ENCODE assay signal across 12 cellular contexts in the genomic region with DNA sequence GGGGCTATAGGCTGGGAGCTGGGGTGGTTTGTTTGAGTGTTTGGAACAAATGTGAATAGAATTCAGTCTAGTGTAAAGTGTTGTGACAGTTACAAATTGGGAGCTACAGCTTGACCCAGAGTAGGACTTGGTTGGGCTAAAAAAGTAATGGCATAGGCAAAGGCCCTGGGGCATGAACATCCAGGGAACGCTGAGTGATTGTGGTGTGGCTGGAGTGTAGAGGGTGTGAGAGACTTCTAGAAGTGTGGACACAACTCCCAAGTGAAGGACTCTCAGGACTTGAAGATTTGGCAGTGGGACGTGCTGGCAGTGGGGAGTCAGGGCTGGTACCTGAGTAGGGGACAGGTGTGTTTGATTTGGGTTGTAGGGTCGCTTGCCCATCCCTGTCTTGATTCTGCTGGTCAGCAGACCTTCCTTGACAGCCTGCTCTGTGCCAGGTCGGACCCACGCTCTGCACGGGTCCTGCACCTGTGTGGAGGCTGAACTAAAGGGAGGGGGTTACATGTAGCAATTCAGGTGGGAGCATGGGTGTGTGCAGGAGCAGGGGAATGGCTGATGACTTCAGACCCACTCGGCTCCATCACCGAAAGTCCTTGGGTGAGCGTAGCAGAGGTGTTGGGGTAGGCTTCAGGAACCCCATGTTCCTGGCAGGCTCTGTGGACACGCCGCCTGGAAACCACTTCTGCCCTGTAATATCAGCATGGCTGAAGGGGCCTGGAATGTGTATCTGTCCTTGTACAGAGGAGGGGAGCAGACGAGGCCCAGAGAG. TPM values are rescaled to one million over a fixed set of nuclear protein-coding genes. Genes with fewer than 3 reads are reported as not detected.
DNase-seq lines count a peak whose midpoint lies in the region; ATAC-seq and TF ChIP-seq lines count a peak whose summit lies in the region.
"Had no signal": no experiment of that assay in that cellular context is flagged by ENCODE, and none has a peak within 500 bp of the region (broad histone marks: within the 10 kb centered on the region; RNA-seq: fewer than 3 reads in every experiment).

No MANE protein-coding gene starts in this region.

- ATAC-seq in Right ventricle myocardium inferior (peak; percentile 87), heart left ventricle (peak; percentile 76 to 87 (median 80)), HG03571 (IDR thresholded peaks at IDR 0.05; ENCODE audit: unreplicated experiment) (no peak)

- DNase-seq in Right ventricle myocardium inferior (ENCODE audit: missing footprints) (no peak), cardiac septum (ENCODE audit: low spot score) (no peak), heart left ventricle (peak in 3 of 5 donors; percentile 50 to 85 (median 84)), ovary (peak in 4 of 5 donors; percentile 56 to 73 (median 66)), dedifferentiated amniotic fluid mesenchymal stem cell (ENCODE audit: extremely low spot score) (no peak), NCI-H1694 (lab: John Stamatoyannopoulos, UW) (no peak), cerebellar cortex (ENCODE audit: low spot score) (no peak)
- DNase-seq: DMS79, immature natural killer cell, NCI-H187 treated with DMSO at 0.1 percent for 48 hours, T1000 had no signal

- no peaks in the 10 kb centered on the region for H3K9me3 ChIP-seq in heart left ventricle
- H3K9me3 ChIP-seq in ovary = no peaks in the 10 kb centered on the region

- H3K4me3 ChIP-seq in heart left ventricle (no peak overlapping the region), ovary (no peak overlapping the region)

- no peaks in the 10 kb centered on the region for H3K27me3 ChIP-seq in heart left ventricle
- H3K27me3 ChIP-seq in ovary = no peaks in the 10 kb centered on the region

- TF ChIP-seq CTCF in heart left ventricle (IDR thresholded peaks at IDR 0.05) = no peak
- TF ChIP-seq CTCF in ovary (IDR thresholded peaks at IDR 0.05) = no peak

- TF ChIP-seq POLR2A in heart left ventricle (IDR thresholded peaks at IDR 0.05) (peak in 1 of 2 donors; percentile 25), ovary (IDR thresholded peaks at IDR 0.05) (no peak)

- TF ChIP-seq EP300 in ovary (IDR thresholded peaks at IDR 0.05) = no peak

- H3K36me3 ChIP-seq in heart left ventricle = peaks cover 0 to 20% (median 12%) of the 10 kb centered on the region in 9 donors
- H3K36me3 ChIP-seq in ovary = no peaks in the 10 kb centered on the region

- peak overlapping the region; percentile 22 to 96 (median 86) for H3K27ac ChIP-seq in heart left ventricle
- peak overlapping the region; percentile 46 to 76 for H3K27ac ChIP-seq in ovary

- intact Hi-C loops in Right ventricle myocardium inferior (cut with DNase I) = loop anchor here (2.0 to 5.0 kb wide), 3 partner anchors 33 to 41 kb away; no protein-coding TSS in a partner anchor
- intact Hi-C loops in cardiac septum (cut with DNase I) = no loop called here
- intact Hi-C loops in heart left ventricle (cut with DNase I) = loop anchor here in 3 of 10 donors (2.0 to 5.0 kb wide), 2 partner anchors 33 to 40 kb away; no protein-coding TSS in a partner anchor
- intact Hi-C loops in ovary (cut with DNase I) = no loop called here

- 60 to 71% (median 65%) methylated on average over 9 to 12 of the region's 12 CpGs for WGBS in heart left ventricle, 4 donors
- WGBS in ovary, 3 donors = 43 to 55% (median 46%) methylated on average over 12 of the region's 12 CpGs

- H3K4me1 ChIP-seq in heart left ventricle = peaks cover 25 to 99% (median 86%) of the 10 kb centered on the region in 12 donors
- H3K4me1 ChIP-seq in ovary (ENCODE audit: insufficient read depth) = peaks cover 63% of the 10 kb centered on the region

RNA-seq across cellular contexts. Expression of gene ZMIZ1, which starts 43.3 kb away (rescaled TPM):
- total RNA-seq in Right ventricle myocardium inferior = 48.8 TPM
- total RNA-seq in cardiac septum = 40.7 TPM
- total RNA-seq in heart left ventricle = 10 to 100 TPM; 39.8 to 75.4 (median 50.5) TPM
- 10 to 100 TPM; 19.7 to 45.7 TPM for polyA plus RNA-seq in heart left ventricle
- total RNA-seq in ovary = 100 to 1,000 TPM in 2 of 7 donors, 10 to 100 TPM in 5; 30.3 to 117 (median 86.3) TPM
- 10 to 100 TPM; 36.5 to 40.3 TPM for polyA plus RNA-seq in ovary

Comparison
In these comparisons a context has a peak if more than half of its experiments do, and no peak if none do; other contexts are left out.
1. DNase-seq: peak in heart left ventricle (3 of 5) and ovary (4 of 5); none in Right ventricle myocardium inferior (single experiment), cardiac septum (single experiment), dedifferentiated amniotic fluid mesenchymal stem cell (single experiment), NCI-H1694 (single experiment) and cerebellar cortex (single experiment).